In genomic region chr4:24471623-24472510, GRCh38 we compare ENCODE assay signal across 8 cellular contexts.
DNase-seq lines count a peak whose midpoint lies in the region; ATAC-seq and TF ChIP-seq lines count a peak whose summit lies in the region.

No MANE protein-coding gene starts in this region.

- no peak overlapping the region for H3K18ac ChIP-seq in mesenchymal stem cell (ENCODE audit: low read depth in 1 of 2, low read length in 2 of 2)

- H3K9ac ChIP-seq in colonic mucosa (ENCODE audit: low read depth in 2 of 2, low read length in 2 of 2) (peak overlapping the region in 1 of 2 donors; percentile 49), mesenchymal stem cell (ENCODE audit: low read length) (peak overlapping the region; percentile 83)

- intact Hi-C loops in Panc1 (cut with micrococcal nuclease; ENCODE audit: unreplicated experiment) = no loop called here
- intact Hi-C loops in colonic mucosa (cut with DNase I) = no loop called here
- intact Hi-C loops in thyroid gland (cut with DNase I) = no loop called here

- CTCF ChIA-PET in GM10248 (lab: Yijun Ruan, JAX) (interaction anchor here (1.3 to 2.4 kb wide), 5 partner anchors 9 to 1575 kb away, joined by 3 to 8 read pairs (median 7); no protein-coding TSS in a partner anchor), Panc1 (lab: Charles Lee) (no interaction called here)

- no peak overlapping the region for H4K8ac ChIP-seq in mesenchymal stem cell (ENCODE audit: low read length)

- no peaks in the 10 kb centered on the region for H3K79me1 ChIP-seq in mesenchymal stem cell (replicated peaks; ENCODE audit: low read length, poor library complexity, severe bottlenecking)

- no peak overlapping the region for H2BK15ac ChIP-seq in mesenchymal stem cell (ENCODE audit: low read depth, poor library complexity, severe bottlenecking)

- no peak overlapping the region for H2AK5ac ChIP-seq in mesenchymal stem cell (ENCODE audit: low read length, severe bottlenecking)

- POLR2A ChIA-PET in GM10248 (lab: Yijun Ruan, JAX) = no interaction called here
- POLR2A ChIA-PET in Panc1 (lab: Charles Lee) = no interaction called here

- H3K4me1 ChIP-seq in Panc1 (ENCODE audit: control insufficient read depth, insufficient read depth, low read length) = no peaks in the 10 kb centered on the region
- H3K4me1 ChIP-seq in colonic mucosa = no peaks in the 10 kb centered on the region
- H3K4me1 ChIP-seq in mesenchymal stem cell (ENCODE audit: control insufficient read depth, insufficient read depth, low read depth, low read length) = peaks cover 23% of the 10 kb centered on the region
- H3K4me1 ChIP-seq in thyroid gland = peaks cover 0 to 15% of the 10 kb centered on the region in 2 donors

- 2% methylated on average over 27 of the region's 68 CpGs for WGBS in mesenchymal stem cell
- WGBS in thyroid gland, 2 donors = 1% methylated on average over 46 to 53 of the region's 68 CpGs

- no peak overlapping the region for H3K4ac ChIP-seq in mesenchymal stem cell (ENCODE audit: low read depth in 1 of 2, low read length in 2 of 2)

- H3K36me3 ChIP-seq in Panc1 (ENCODE audit: control insufficient read depth, insufficient read depth, low read length) (no peaks in the 10 kb centered on the region), colonic mucosa (no peaks in the 10 kb centered on the region), mesenchymal stem cell (ENCODE audit: control insufficient read depth in 1 of 2, insufficient read depth in 2 of 2, low read depth in 1 of 2, low read length in 2 of 2) (no peaks in the 10 kb centered on the region), thyroid gland (no peaks in the 10 kb centered on the region)

- H3K14ac ChIP-seq in mesenchymal stem cell (ENCODE audit: low read length in 2 of 2) = no peak overlapping the region

- H4K91ac ChIP-seq in mesenchymal stem cell (ENCODE audit: low read length) = no peak overlapping the region

- no peak overlapping the region for H2BK120ac ChIP-seq in mesenchymal stem cell (ENCODE audit: low read depth, low read length)

- no TSS peak for BruUV-seq in Panc1 (replicated peaks; lab: Mats Ljungman, UMichigan)

- peak overlapping the region; percentile 99 for H3K4me2 ChIP-seq in mesenchymal stem cell (ENCODE audit: low read length, poor library complexity, severe bottlenecking)

- H3K4me3 ChIP-seq in Panc1 (ENCODE audit: low read depth in 2 of 2, low read length in 2 of 2) (peak overlapping the region; percentile 45 to 49), colonic mucosa (peak overlapping the region; percentile 53), mesenchymal stem cell (ENCODE audit: insufficient read depth in 1 of 2, low read depth in 1 of 2, low read length in 2 of 2) (peak overlapping the region; percentile 48 to 79), thyroid gland (replicated peaks in 1 of 3) (peak overlapping the region; percentile 28 to 55 (median 52))

- TF ChIP-seq POLR2A in thyroid gland (IDR thresholded peaks at IDR 0.05) = no peak

- no peaks in the 10 kb centered on the region for H3K9me3 ChIP-seq in Panc1 (ENCODE audit: control insufficient read depth, insufficient read depth, low read depth, low read length)
- no peaks in the 10 kb centered on the region for H3K9me3 ChIP-seq in colonic mucosa
- no peaks in the 10 kb centered on the region for H3K9me3 ChIP-seq in mesenchymal stem cell (ENCODE audit: control insufficient read depth, low read length)
- H3K9me3 ChIP-seq in thyroid gland = no peaks in the 10 kb centered on the region

- DNase-seq in GM10248 (ENCODE audit: extremely low spot score) (peak; percentile 29), Panc1 (ENCODE audit: low read depth, low spot score) (no peak), colonic mucosa (peak; percentile 34), mesenchymal stem cell (peak; percentile 20), thyroid gland (peak; percentile 48 to 55)
- no peak for DNase-seq in central memory CD4-positive, alpha-beta T cell

- H3K27me3 ChIP-seq in Panc1 (ENCODE audit: control insufficient read depth, insufficient read depth, low read length) (peaks cover 11% of the 10 kb centered on the region), colonic mucosa (peaks cover 29% of the 10 kb centered on the region), mesenchymal stem cell (ENCODE audit: control insufficient read depth in 1 of 2, insufficient read depth in 1 of 2, low read length in 2 of 2) (peaks cover 0 to 24% of the 10 kb centered on the region in 2 experiments), thyroid gland (no peaks in the 10 kb centered on the region)

- in situ Hi-C loops in Panc1 (cut with HindIII; ENCODE audit: low pct_unique_long_range_greater_than_20kb, low sequenced_read_pairs) = no loop called here

- H2BK5ac ChIP-seq in mesenchymal stem cell (ENCODE audit: low read depth, low read length, poor library complexity, severe bottlenecking) = no peak overlapping the region

- peak overlapping the region in 1 of 2 experiments; percentile 46 for H3K23ac ChIP-seq in mesenchymal stem cell (ENCODE audit: low read length in 2 of 2)

- H2BK12ac ChIP-seq in mesenchymal stem cell (ENCODE audit: low read length in 2 of 2) = no peak overlapping the region

- ATAC-seq in Panc1 (no peak), GM18907 (IDR thresholded peaks at IDR 0.05; ENCODE audit: unreplicated experiment) (no peak), GM21528 (IDR thresholded peaks at IDR 0.05; ENCODE audit: low FRiP score, unreplicated experiment) (no peak)

- TF ChIP-seq CTCF in GM10248 (IDR thresholded peaks at IDR 0.05; ENCODE audit: control extremely low read depth, extremely low read depth, low read depth, missing control alignments) (no peak), Panc1 (IDR thresholded peaks at IDR 0.05) (no peak), colonic mucosa (IDR thresholded peaks at IDR 0.05) (no peak), thyroid gland (IDR thresholded peaks at IDR 0.05) (peak in 1 of 6 experiments; percentile 2)

- H2AFZ ChIP-seq in mesenchymal stem cell (ENCODE audit: low read depth, low read length) = no peak overlapping the region

- H3K27ac ChIP-seq in Panc1 (ENCODE audit: low read length) = no peak overlapping the region
- H3K27ac ChIP-seq in colonic mucosa = no peak overlapping the region
- H3K27ac ChIP-seq in mesenchymal stem cell (ENCODE audit: low read length, poor library complexity, severe bottlenecking) = no peak overlapping the region
- H3K27ac ChIP-seq in thyroid gland = peak overlapping the region; percentile 74 to 80 (median 77)

Comparison
In these comparisons a context has a peak if more than half of its experiments do, and no peak if none do; other contexts are left out.
1. DNase-seq: peak in GM10248 (single experiment), colonic mucosa (single experiment), mesenchymal stem cell (single experiment) and thyroid gland (2 of 2); none in Panc1 (single experiment) and central memory CD4-positive, alpha-beta T cell (single experiment).
2. H3K27ac ChIP-seq: peak in thyroid gland (3 of 3); none in Panc1 (single experiment), colonic mucosa (single experiment) and mesenchymal stem cell (single experiment).
3. Peak in every context shown above with its lines, with median percentiles within 50 percentile points of each other: H3K4me3 ChIP-seq.